Comparison of ENCODE assay signal across 8 cellular contexts in genomic region chr2:172428841-172429173, GRCh38. TPM values are rescaled to one million over a fixed set of nuclear protein-coding genes. Genes with fewer than 3 reads are reported as not detected.
DNase-seq lines count a peak whose midpoint lies in the region; ATAC-seq and TF ChIP-seq lines count a peak whose summit lies in the region.

No MANE protein-coding gene starts in this region.

- BruUV-seq in A673 (replicated peaks; lab: Mats Ljungman, UMichigan): no TSS peak

- H3K4me1 ChIP-seq in HAP-1 (peaks cover 22% of the 10 kb centered on the region), psoas muscle (peaks cover 26% of the 10 kb centered on the region), A673 (ENCODE audit: insufficient read depth, low read length, poor library complexity, severe bottlenecking) (peaks cover 17% of the 10 kb centered on the region)

- no peaks in the 10 kb centered on the region for H3K36me3 Mint-ChIP-seq in glutamatergic neuron (ENCODE audit: unreplicated experiment)

- DNase-seq in HAP-1 (ENCODE audit: low spot score in 2 of 2) (no peak), glutamatergic neuron (no peak), psoas muscle (no peak), NCI-H2196 (lab: John Stamatoyannopoulos, UW; ENCODE audit: unreplicated experiment) (no peak), A673 (ENCODE audit: low spot score) (no peak), posterior vena cava (ENCODE audit: low spot score) (no peak), GDM1 (lab: John Stamatoyannopoulos, UW) (no peak)

- intact Hi-C loops in psoas muscle (cut with DNase I) (loop anchor here (2.0 to 5.0 kb wide), 3 partner anchors 33 to 77 kb away; no protein-coding TSS in a partner anchor), A673 (cut with micrococcal nuclease; ENCODE audit: unreplicated experiment) (no loop called here), posterior vena cava (cut with DNase I) (no loop called here)

- CTCF ChIA-PET in A673 (lab: Charles Lee): no interaction called here

- peaks cover 2% of the 10 kb centered on the region for H3K4me1 Mint-ChIP-seq in glutamatergic neuron (ENCODE audit: low read depth, unreplicated experiment)

- H3K27ac ChIP-seq in psoas muscle: peak overlapping the region; percentile 86
- no peak overlapping the region for H3K27ac ChIP-seq in A673 (ENCODE audit: low read depth, low read length, poor library complexity, severe bottlenecking)

- no peak for ATAC-seq in psoas muscle

- in situ Hi-C loops in HAP-1 (cut with MboI; ENCODE audit: low sequenced_read_pairs): no loop called here

- H3K4me3 ChIP-seq in HAP-1 (peak overlapping the region; percentile 62), WI38 (ENCODE audit: low read depth, low read length) (peak overlapping the region; percentile 81), psoas muscle (peak overlapping the region; percentile 94), A673 (ENCODE audit: low read depth, low read length, poor library complexity, severe bottlenecking) (no peak overlapping the region)

- TF ChIP-seq CTCF in WI38 (IDR thresholded peaks at IDR 0.05; ENCODE audit: low read depth, low read length) (no peak), glutamatergic neuron (IDR thresholded peaks at IDR 0.05; ENCODE audit: partially characterized antibody, unreplicated experiment) (no peak), psoas muscle (IDR thresholded peaks at IDR 0.05) (no peak), A673 (conservative IDR thresholded peaks at IDR 0.05; ENCODE audit: low read depth, low read length) (no peak)

- peaks cover 4% of the 10 kb centered on the region for H3K27me3 Mint-ChIP-seq in glutamatergic neuron (ENCODE audit: unreplicated experiment)

- peak overlapping the region; percentile 78 for H3K4me3 Mint-ChIP-seq in glutamatergic neuron (ENCODE audit: unreplicated experiment)

- H3K36me3 ChIP-seq in HAP-1 (replicated peaks) (no peaks in the 10 kb centered on the region), psoas muscle (ENCODE audit: insufficient read depth in 1 of 2, low read depth in 1 of 2) (no peaks in the 10 kb centered on the region), A673 (ENCODE audit: insufficient read depth, low read length, poor library complexity, severe bottlenecking) (no peaks in the 10 kb centered on the region)

- no peaks in the 10 kb centered on the region for H3K9me3 Mint-ChIP-seq in glutamatergic neuron (ENCODE audit: unreplicated experiment)

- no peaks in the 10 kb centered on the region for H3K27me3 ChIP-seq in HAP-1 (ENCODE audit: low read depth)
- H3K27me3 ChIP-seq in psoas muscle (ENCODE audit: insufficient read depth in 3 of 3, low read length in 2 of 3): no peaks in the 10 kb centered on the region
- H3K27me3 ChIP-seq in A673 (replicated peaks; ENCODE audit: insufficient read depth, low read depth, low read length, poor library complexity): peaks cover 12% of the 10 kb centered on the region

- WGBS in psoas muscle, 3 donors: 14 to 22% (median 14%) methylated on average over 9 of the region's 9 CpGs

- H3K9me3 ChIP-seq in HAP-1 (no peaks in the 10 kb centered on the region), psoas muscle (no peaks in the 10 kb centered on the region), A673 (ENCODE audit: low read depth, low read length, poor library complexity, severe bottlenecking) (no peaks in the 10 kb centered on the region)

- H3K27ac Mint-ChIP-seq in glutamatergic neuron (ENCODE audit: unreplicated experiment): no peak overlapping the region

- POLR2A ChIA-PET in A673 (lab: Charles Lee; ENCODE audit: low non-redundant PET): no interaction called here

RNA-seq across cellular contexts. Expression of gene ITGA6, which starts 1.4 kb away (rescaled TPM):
- total RNA-seq in glutamatergic neuron (ENCODE audit: unreplicated experiment) (0.81 TPM), psoas muscle (10 to 100 TPM; 25.9 to 46.5 (median 43.8) TPM), A673 (2021) (7.7 and 10.7 TPM in 2 replicates), posterior vena cava (10 to 100 TPM; 38.0 to 47.1 TPM)
- polyA plus RNA-seq in psoas muscle: 10 to 100 TPM; 16.4 to 22.3 (median 20.9) TPM

Comparison
In these comparisons a context has a peak if more than half of its experiments do, and no peak if none do; other contexts are left out.
1. intact Hi-C loops: an anchor here in psoas muscle (2.0 to 5.0 kb wide); none called in A673 and posterior vena cava.